Comparison of ENCODE assay signal across 8 cellular contexts in the genomic region with DNA sequence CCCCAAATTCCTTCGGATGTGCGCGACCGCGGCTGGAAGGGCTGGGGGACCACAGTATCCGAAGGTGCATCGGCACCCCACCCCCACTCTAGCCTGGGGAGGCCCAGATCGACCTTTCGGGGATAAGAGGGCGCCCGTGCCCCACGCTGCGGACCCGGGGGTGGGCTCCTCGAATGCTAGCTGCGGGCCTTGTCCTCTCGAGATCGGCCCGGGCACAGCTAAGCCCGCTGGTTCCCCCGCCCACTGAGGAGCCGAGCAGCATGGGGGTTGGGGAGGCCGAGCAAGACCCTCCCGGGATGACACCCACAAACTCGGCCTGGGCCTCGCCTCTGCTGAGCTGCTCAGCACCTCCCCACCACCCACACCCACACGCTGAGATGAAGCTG. TPM values are rescaled to one million over a fixed set of nuclear protein-coding genes. Genes with fewer than 3 reads are reported as not detected.
DNase-seq lines count a peak whose midpoint lies in the region; ATAC-seq and TF ChIP-seq lines count a peak whose summit lies in the region.

No MANE protein-coding gene starts in this region.

- H3K4me3 Mint-ChIP-seq in CD4-positive, alpha-beta T cell = peak overlapping the region; percentile 89
- H3K4me3 Mint-ChIP-seq in endodermal cell = peak overlapping the region; percentile 66
- peak overlapping the region; percentile 84 for H3K4me3 Mint-ChIP-seq in natural killer cell treated with Interleukin-12 subunit alpha and Interleukin-12 subunit beta and Interleukin-15 and Interleukin-18, amount 100 ng/mL, for 72 hours

- no peaks in the 10 kb centered on the region for H3K27me3 ChIP-seq in CD4-positive, alpha-beta T cell (ENCODE audit: control insufficient read depth, insufficient read depth, low read length)
- H3K27me3 ChIP-seq in MM.1S (replicated peaks; ENCODE audit: insufficient read depth, low read length) = peaks cover 38% of the 10 kb centered on the region
- peaks cover 48% of the 10 kb centered on the region for H3K27me3 ChIP-seq in endodermal cell (ENCODE audit: control insufficient read depth, insufficient read depth, low read length, poor library complexity, severe bottlenecking)

- POLR2A ChIA-PET in CD4-positive, alpha-beta T cell (lab: Charles Lee) = interaction anchor here (0.5 to 6.3 kb wide), 12 partner anchors 9 to 841 kb away, joined by 3 to 150 read pairs (median 14); a partner anchor contains a TSS

- no peaks in the 10 kb centered on the region for H3K9me3 ChIP-seq in CD4-positive, alpha-beta T cell (ENCODE audit: control insufficient read depth, low read length)
- H3K9me3 ChIP-seq in MM.1S (replicated peaks; ENCODE audit: insufficient read depth, low read length) (no peaks in the 10 kb centered on the region), endodermal cell (ENCODE audit: control insufficient read depth, low read length) (no peaks in the 10 kb centered on the region)

- H3K4me1 ChIP-seq in MM.1S (ENCODE audit: low read length) (peaks cover 20% of the 10 kb centered on the region), endodermal cell (ENCODE audit: control insufficient read depth, insufficient read depth, low read length) (peaks cover 5% of the 10 kb centered on the region)

- peak overlapping the region; percentile 83 for H3K27ac Mint-ChIP-seq in CD4-positive, alpha-beta T cell
- H3K27ac Mint-ChIP-seq in endodermal cell = no peak overlapping the region
- peak overlapping the region in 1 of 2 donors; percentile 42 for H3K27ac Mint-ChIP-seq in natural killer cell treated with Interleukin-12 subunit alpha and Interleukin-12 subunit beta and Interleukin-15 and Interleukin-18, amount 100 ng/mL, for 72 hours

- 8 to 14% methylated on average over 6 to 27 of the region's 27 CpGs for WGBS in endodermal cell (ENCODE audit: insufficient coverage in 1 of 2, insufficient read length in 1 of 2), 2 experiments

- no peak for ATAC-seq in CD4-positive, alpha-beta T cell (ENCODE audit: poor library complexity)
- ATAC-seq in natural killer cell treated with Interleukin-12 subunit alpha and Interleukin-12 subunit beta and Interleukin-15 and Interleukin-18, amount 100 ng/mL, for 72 hours = no peak
- no peak for ATAC-seq in HG03521 (IDR thresholded peaks at IDR 0.05; ENCODE audit: unreplicated experiment)
- ATAC-seq in HG03439 (IDR thresholded peaks at IDR 0.05; ENCODE audit: unreplicated experiment) = no peak

- peak overlapping the region; percentile 90 for H3K4me2 ChIP-seq in MM.1S (ENCODE audit: low read depth, low read length)

- H3K9me3 Mint-ChIP-seq in CD4-positive, alpha-beta T cell = no peaks in the 10 kb centered on the region
- no peaks in the 10 kb centered on the region for H3K9me3 Mint-ChIP-seq in endodermal cell
- no peaks in the 10 kb centered on the region for H3K9me3 Mint-ChIP-seq in natural killer cell treated with Interleukin-12 subunit alpha and Interleukin-12 subunit beta and Interleukin-15 and Interleukin-18, amount 100 ng/mL, for 72 hours

- H3K4me3 ChIP-seq in MM.1S (ENCODE audit: low read length) (peak overlapping the region; percentile 74), endodermal cell (ENCODE audit: low read length) (peak overlapping the region; percentile 82)

- intact Hi-C loops in CD4-positive, alpha-beta T cell (cut with DNase I, micrococcal nuclease) = loop anchor here (2.0 to 5.0 kb wide), 4 partner anchors 30 to 640 kb away; a partner anchor contains a TSS

- no peaks in the 10 kb centered on the region for H3K36me3 ChIP-seq in MM.1S (replicated peaks; ENCODE audit: insufficient read depth, low read length)
- no peaks in the 10 kb centered on the region for H3K36me3 ChIP-seq in endodermal cell (ENCODE audit: control insufficient read depth, insufficient read depth, low read length)

- TF ChIP-seq CTCF in CD4-positive, alpha-beta T cell (IDR thresholded peaks at IDR 0.05) = no peak
- TF ChIP-seq CTCF in MM.1S (IDR thresholded peaks at IDR 0.05; ENCODE audit: low read length) (no peak), endodermal cell (conservative IDR thresholded peaks at IDR 0.05) (no peak)

- H3K9ac ChIP-seq in MM.1S (ENCODE audit: low read length) = peak overlapping the region; percentile 51; the same call in 1 of the 2 replicates
- peak overlapping the region; percentile 38 for H3K9ac ChIP-seq in endodermal cell (ENCODE audit: extremely low read depth, low read length, poor library complexity, severe bottlenecking)

- peaks cover 59% of the 10 kb centered on the region for H3K4me1 Mint-ChIP-seq in CD4-positive, alpha-beta T cell (ENCODE audit: low read depth)
- H3K4me1 Mint-ChIP-seq in endodermal cell = peaks cover 17% of the 10 kb centered on the region
- H3K4me1 Mint-ChIP-seq in natural killer cell treated with Interleukin-12 subunit alpha and Interleukin-12 subunit beta and Interleukin-15 and Interleukin-18, amount 100 ng/mL, for 72 hours (ENCODE audit: low read depth in 2 of 2) = peaks cover 39 to 44% of the 10 kb centered on the region in 2 donors

- CTCF ChIA-PET in CD4-positive, alpha-beta T cell (lab: Charles Lee) = interaction anchor here (1.1 to 5.1 kb wide), 5 partner anchors 16 to 58 kb away, joined by 3 to 23 read pairs (median 16); no protein-coding TSS in a partner anchor

- no peaks in the 10 kb centered on the region for H4K20me1 ChIP-seq in MM.1S (ENCODE audit: insufficient read depth, low read length)

- peaks cover 28% of the 10 kb centered on the region for H3K36me3 Mint-ChIP-seq in CD4-positive, alpha-beta T cell (ENCODE audit: low read depth)
- H3K36me3 Mint-ChIP-seq in endodermal cell (ENCODE audit: low read depth) = no peaks in the 10 kb centered on the region
- peaks cover 5% of the 10 kb centered on the region for H3K36me3 Mint-ChIP-seq in natural killer cell treated with Interleukin-12 subunit alpha and Interleukin-12 subunit beta and Interleukin-15 and Interleukin-18, amount 100 ng/mL, for 72 hours

- H3F3A ChIP-seq in MM.1S (ENCODE audit: insufficient read depth, low read length) = peaks cover 8% of the 10 kb centered on the region; the same call in 1 of the 2 replicates

- H3K27ac ChIP-seq in CD4-positive, alpha-beta T cell (ENCODE audit: low read depth, low read length) = no peak overlapping the region
- H3K27ac ChIP-seq in MM.1S (ENCODE audit: low read length) (no peak overlapping the region), endodermal cell (ENCODE audit: low read depth, low read length) (no peak overlapping the region)

- peak in 3 of 10 experiments; percentile 11 to 45 (median 14) for DNase-seq in CD4-positive, alpha-beta T cell
- no peak for DNase-seq in MM.1S
- peak; percentile 82 for DNase-seq in endodermal cell
- no peak for DNase-seq in natural killer cell treated with Interleukin-12 subunit alpha and Interleukin-12 subunit beta and Interleukin-15 and Interleukin-18, amount 100 ng/mL, for 72 hours (ENCODE audit: low spot score)
- DNase-seq in HCEC 1CT = no peak
- DNase-seq in globus pallidus (ENCODE audit: low spot score) = no peak

- H3K9me2 ChIP-seq in MM.1S (replicated peaks; ENCODE audit: insufficient read depth, low read length) = no peaks in the 10 kb centered on the region

- peak overlapping the region; percentile 87 for H2AFZ ChIP-seq in MM.1S (ENCODE audit: low read length)

- H3K27me3 Mint-ChIP-seq in CD4-positive, alpha-beta T cell = no peaks in the 10 kb centered on the region
- peaks cover 53% of the 10 kb centered on the region for H3K27me3 Mint-ChIP-seq in endodermal cell (ENCODE audit: insufficient read depth)
- peaks cover 0 to 7% of the 10 kb centered on the region in 2 donors for H3K27me3 Mint-ChIP-seq in natural killer cell treated with Interleukin-12 subunit alpha and Interleukin-12 subunit beta and Interleukin-15 and Interleukin-18, amount 100 ng/mL, for 72 hours

- H3K79me2 ChIP-seq in MM.1S (ENCODE audit: low read length) = peaks cover 33% of the 10 kb centered on the region

RNA-seq across cellular contexts. Expression of a gene that starts 0.7 kb away (rescaled TPM):
- 100 to 1,000 TPM; 106 to 112 TPM for total RNA-seq in CD4-positive, alpha-beta T cell
- 1 to 10 TPM; 4.6 to 6.4 TPM for total RNA-seq in endodermal cell
- polyA plus RNA-seq in endodermal cell (2013, experiment 1 of 2) = 7.7 TPM
- 6.8 TPM for polyA plus RNA-seq in endodermal cell (2013, experiment 2 of 2)
- total RNA-seq in natural killer cell treated with Interleukin-12 subunit alpha and Interleukin-12 subunit beta and Interleukin-15 and Interleukin-18, amount 100 ng/mL, for 72 hours = 10 to 100 TPM; 23.5 to 44.2 TPM

RNA-seq across cellular contexts. Expression of a gene that starts 54.8 kb away (rescaled TPM):
- under 1 TPM; 0.61 to 0.71 TPM for total RNA-seq in CD4-positive, alpha-beta T cell
- total RNA-seq in endodermal cell = 10 to 100 TPM in 1 of 2 donors, 1 to 10 TPM in 1; 7.6 to 18.7 TPM
- 13.0 TPM for polyA plus RNA-seq in endodermal cell (2013, experiment 1 of 2)
- polyA plus RNA-seq in endodermal cell (2013, experiment 2 of 2) = 13.1 TPM
- 1 to 10 TPM; 4.4 to 5.7 TPM for total RNA-seq in natural killer cell treated with Interleukin-12 subunit alpha and Interleukin-12 subunit beta and Interleukin-15 and Interleukin-18, amount 100 ng/mL, for 72 hours
